ENCODE assay signal across 11 cellular contexts in genomic region chr11:90088731-90089130, GRCh38. TPM values are rescaled to one million over a fixed set of nuclear protein-coding genes. Genes with fewer than 3 reads are reported as not detected.
"Had no signal": no experiment of that assay in that cellular context is flagged by ENCODE, and none has a peak within 500 bp of the region (broad histone marks: within the 10 kb centered on the region; RNA-seq: fewer than 3 reads in every experiment).

No MANE protein-coding gene starts in this region.

RNA-seq across cellular contexts. Expression of gene UBTFL1, which starts 3.0 kb away (rescaled TPM):
- total RNA-seq: OCI-LY7, PC-9, Peyer's patch, Right ventricle myocardium inferior, Right ventricle myocardium superior, RPMI7951, SJCRH30, SJSA1, SK-MEL-5, T-cell had no signal
- polyA plus RNA-seq: SK-N-SH had no signal

RNA-seq across cellular contexts. Expression of gene NAALAD2, which starts 45.7 kb away (rescaled TPM):
- total RNA-seq: OCI-LY7, PC-9, SJSA1, T-cell had no signal

RNA-seq across cellular contexts. Expression of gene TRIM49C, which starts 57.8 kb away (rescaled TPM):
- total RNA-seq: OCI-LY7, PC-9, Peyer's patch, Right ventricle myocardium inferior, Right ventricle myocardium superior, RPMI7951, SJCRH30, SJSA1, SK-MEL-5, T-cell had no signal
- polyA plus RNA-seq: SK-N-SH had no signal
